In genomic region chr9:108271646-108272349, GRCh38 we compare ENCODE assay signal across 8 cellular contexts.
DNase-seq lines count a peak whose midpoint lies in the region; ATAC-seq and TF ChIP-seq lines count a peak whose summit lies in the region.

No MANE protein-coding gene starts in this region.

- TF ChIP-seq CTCF in astrocyte of the spinal cord (IDR thresholded peaks at IDR 0.05; ENCODE audit: low read depth, low read length) (no peak), uterus (IDR thresholded peaks at IDR 0.05) (no peak)

- no peaks in the 10 kb centered on the region for H3K36me3 ChIP-seq in uterus

- TF ChIP-seq POLR2A in uterus (IDR thresholded peaks at IDR 0.05), result no peak

- no peaks in the 10 kb centered on the region for H3K9me3 ChIP-seq in uterus

- peak overlapping the region; percentile 65 to 69 for H3K27ac ChIP-seq in uterus

- DNase-seq in NCI-H146 (lab: John Stamatoyannopoulos, UW) (peak; percentile 98), astrocyte of the spinal cord (ENCODE audit: low read depth, low spot score) (peak; percentile 89), kidney glomerular epithelial cell (lab: John Stamatoyannopoulos, UW) (peak; percentile 60), uterus (peak in 1 of 2 donors; percentile 30)
- DNase-seq in activated CD4-positive, alpha-beta T cell treated with anti-CD3 and anti-CD28 coated beads for 4 hours, result no peak

- no peaks in the 10 kb centered on the region for H3K27me3 ChIP-seq in uterus

- in situ Hi-C loops in astrocyte of the spinal cord (cut with HindIII; ENCODE audit: low sequenced_read_pairs), result no loop called here

- intact Hi-C loops in uterus (cut with DNase I; ENCODE audit: low total_unique reads), result no loop called here

- H3K4me3 ChIP-seq in astrocyte of the spinal cord (ENCODE audit: low read depth, low read length) (peak overlapping the region; percentile 16), uterus (no peak overlapping the region)

- H3K4me1 ChIP-seq in uterus, result no peaks in the 10 kb centered on the region

- peak; percentile 22 for ATAC-seq in GM18909 (IDR thresholded peaks at IDR 0.05; ENCODE audit: poor library complexity, unreplicated experiment)
- ATAC-seq in HG02623 (IDR thresholded peaks at IDR 0.05; ENCODE audit: unreplicated experiment), result no peak
- ATAC-seq in HG02938 (IDR thresholded peaks at IDR 0.05; ENCODE audit: unreplicated experiment), result no peak

Comparison
In these comparisons a context has a peak if more than half of its experiments do, and no peak if none do; other contexts are left out.
1. DNase-seq: peak in NCI-H146 (single experiment), astrocyte of the spinal cord (single experiment) and kidney glomerular epithelial cell (single experiment); none in activated CD4-positive, alpha-beta T cell treated with anti-CD3 and anti-CD28 coated beads for 4 hours (0 of 2).